ENCODE assay signal across 31 cellular contexts in the genomic region with DNA sequence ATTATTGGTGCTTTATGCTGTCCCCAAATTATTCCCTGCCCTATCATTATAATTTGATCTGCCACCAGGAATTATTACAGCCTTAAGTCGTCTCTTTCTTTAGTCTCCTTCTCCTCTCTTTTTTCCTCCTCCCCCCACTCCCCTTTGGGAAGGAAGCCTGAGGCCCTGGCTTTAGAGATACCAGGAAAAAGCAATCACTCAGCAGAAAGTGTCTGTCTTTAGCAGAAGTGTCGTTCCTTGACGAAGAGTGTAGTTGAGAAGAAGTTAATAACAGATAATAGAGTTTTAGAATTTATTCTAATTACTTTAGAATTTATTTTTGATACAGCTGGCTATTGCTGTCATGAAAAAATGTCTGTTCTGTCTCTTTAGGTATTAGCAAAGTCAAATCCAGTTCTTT. TPM values are rescaled to one million over a fixed set of nuclear protein-coding genes. Genes with fewer than 3 reads are reported as not detected.
"Had no signal": no experiment of that assay in that cellular context is flagged by ENCODE, and none has a peak within 500 bp of the region (broad histone marks: within the 10 kb centered on the region; RNA-seq: fewer than 3 reads in every experiment).

No MANE protein-coding gene starts in this region.

- H3K27me3 Mint-ChIP-seq: brain had no signal

- H3K36me3 ChIP-seq: adrenal gland, gastrocnemius medialis, left ventricle myocardium inferior, right atrium auricular region, spleen, transverse colon had no signal

- H3K9me3 ChIP-seq: adrenal gland, gastrocnemius medialis, left ventricle myocardium inferior, right atrium auricular region, spleen, testis, transverse colon had no signal

- H3K4me2 ChIP-seq: hepatocyte had no signal

- H3K27ac ChIP-seq: adrenal gland, coronary artery, dorsolateral prefrontal cortex, gastrocnemius medialis, hepatocyte, left ventricle myocardium inferior, right atrium auricular region, spleen, testis, transverse colon had no signal

- H3K4me3 Mint-ChIP-seq: activated naive CD4-positive, alpha-beta T cell treated with anti-CD3 and anti-CD28 coated beads for 36 hours; activated naive CD8-positive, alpha-beta T cell treated with anti-CD3 and anti-CD28 coated beads for 36 hours; activated T-helper 1 cell treated with anti-CD3 and anti-CD28 coated beads, Interleukin-12 subunit alpha, Interleukin-12 subunit beta, Interleukin-2, Interleukin-4 antibody, amounts not matched to agents 30 ng/mL and 10 ng/mL and 1 ng/mL, durations not matched to agents 14 hours and 24 hours and 36 hours; brain; T-helper 17 cell had no signal

- DNase-seq: activated CD4-positive, alpha-beta T cell treated with anti-CD3 and anti-CD28 coated beads for 4 hours; activated CD4-positive, alpha-beta T cell treated with anti-CD3 and anti-CD28 coated beads, Interleukin-2, amount 50 U/mL, for 48 hours; activated CD8-positive, alpha-beta memory T cell treated with anti-CD3 and anti-CD28 coated beads for 24 hours; activated effector memory CD4-positive, alpha-beta T cell treated with anti-CD3 and anti-CD28 coated beads, Interleukin-2, amount 50 U/mL, for 16 hours; activated naive CD4-positive, alpha-beta T cell treated with anti-CD3 and anti-CD28 coated beads for 36 hours; activated naive CD8-positive, alpha-beta T cell treated with anti-CD3 and anti-CD28 coated beads for 36 hours; adrenal gland; aorta; dorsolateral prefrontal cortex; effector memory CD4-positive, alpha-beta T cell; erythroblast; gastrocnemius medialis; islet precursor cell; left ventricle myocardium inferior; occipital lobe; spleen; stimulated activated CD4-positive, alpha-beta T cell treated with anti-CD3 and anti-CD28 coated beads, Interleukin-2, amount 100 ng/mL, for 48 hours; stimulated activated naive CD8-positive, alpha-beta T cell treated with anti-CD3 and anti-CD28 coated beads, Interleukin-15, Interleukin-2, amounts not matched to agents 100 U/mL and 50 U/mL, for 24 hours; T-helper 17 cell; T1000; testis; transverse colon had no signal

- ATAC-seq: gastrocnemius medialis; stimulated activated naive CD8-positive, alpha-beta T cell treated with anti-CD3 and anti-CD28 coated beads, Interleukin-15, Interleukin-2, amounts not matched to agents 100 U/mL and 50 U/mL, for 24 hours; T-helper 17 cell had no signal

- H3K9me3 Mint-ChIP-seq: activated naive CD4-positive, alpha-beta T cell treated with anti-CD3 and anti-CD28 coated beads for 36 hours; activated naive CD8-positive, alpha-beta T cell treated with anti-CD3 and anti-CD28 coated beads for 36 hours; activated T-helper 1 cell treated with anti-CD3 and anti-CD28 coated beads, Interleukin-12 subunit alpha, Interleukin-12 subunit beta, Interleukin-2, Interleukin-4 antibody, amounts not matched to agents 30 ng/mL and 10 ng/mL and 1 ng/mL, durations not matched to agents 14 hours and 24 hours and 36 hours; brain had no signal

- H3K4me1 Mint-ChIP-seq: activated naive CD8-positive, alpha-beta T cell treated with anti-CD3 and anti-CD28 coated beads for 36 hours; T-helper 17 cell had no signal

- H3K27me3 ChIP-seq: adrenal gland, dorsolateral prefrontal cortex, gastrocnemius medialis, hepatocyte, right atrium auricular region, testis, transverse colon had no signal

- H3K4me3 ChIP-seq: adrenal gland, coronary artery, dorsolateral prefrontal cortex, gastrocnemius medialis, hepatocyte, left ventricle myocardium inferior, lung, right atrium auricular region, spleen, testis, transverse colon had no signal

- H2AFZ ChIP-seq: hepatocyte had no signal

- H3K27ac Mint-ChIP-seq: activated naive CD4-positive, alpha-beta T cell treated with anti-CD3 and anti-CD28 coated beads for 36 hours; activated naive CD8-positive, alpha-beta T cell treated with anti-CD3 and anti-CD28 coated beads for 36 hours; activated T-helper 1 cell treated with anti-CD3 and anti-CD28 coated beads, Interleukin-12 subunit alpha, Interleukin-12 subunit beta, Interleukin-2, Interleukin-4 antibody, amounts not matched to agents 30 ng/mL and 10 ng/mL and 1 ng/mL, durations not matched to agents 14 hours and 24 hours and 36 hours; T-helper 17 cell had no signal

- H3K36me3 Mint-ChIP-seq: activated naive CD8-positive, alpha-beta T cell treated with anti-CD3 and anti-CD28 coated beads for 36 hours; brain had no signal

- H3K4me1 ChIP-seq: adrenal gland, gastrocnemius medialis, left ventricle myocardium inferior, right atrium auricular region, spleen, testis, transverse colon had no signal

RNA-seq across cellular contexts. Expression of gene LIN28B, which starts 16.5 kb away (rescaled TPM):
- total RNA-seq: activated naive CD4-positive, alpha-beta T cell treated with anti-CD3 and anti-CD28 coated beads for 36 hours; activated T-helper 1 cell treated with anti-CD3 and anti-CD28 coated beads, Interleukin-12 subunit alpha, Interleukin-12 subunit beta, Interleukin-2, Interleukin-4 antibody, amounts not matched to agents 30 ng/mL and 10 ng/mL and 1 ng/mL, durations not matched to agents 14 hours and 24 hours and 36 hours; aorta; cardiac septum; gastrocnemius medialis; left ventricle myocardium inferior; mesenteric fat pad; pulmonary artery endothelial cell; right atrium auricular region; spleen; T-helper 17 cell; transverse colon had no signal
- polyA plus RNA-seq: aorta, lung, spleen had no signal
